ENCODE assay signal across 9 cellular contexts in the genomic region with DNA sequence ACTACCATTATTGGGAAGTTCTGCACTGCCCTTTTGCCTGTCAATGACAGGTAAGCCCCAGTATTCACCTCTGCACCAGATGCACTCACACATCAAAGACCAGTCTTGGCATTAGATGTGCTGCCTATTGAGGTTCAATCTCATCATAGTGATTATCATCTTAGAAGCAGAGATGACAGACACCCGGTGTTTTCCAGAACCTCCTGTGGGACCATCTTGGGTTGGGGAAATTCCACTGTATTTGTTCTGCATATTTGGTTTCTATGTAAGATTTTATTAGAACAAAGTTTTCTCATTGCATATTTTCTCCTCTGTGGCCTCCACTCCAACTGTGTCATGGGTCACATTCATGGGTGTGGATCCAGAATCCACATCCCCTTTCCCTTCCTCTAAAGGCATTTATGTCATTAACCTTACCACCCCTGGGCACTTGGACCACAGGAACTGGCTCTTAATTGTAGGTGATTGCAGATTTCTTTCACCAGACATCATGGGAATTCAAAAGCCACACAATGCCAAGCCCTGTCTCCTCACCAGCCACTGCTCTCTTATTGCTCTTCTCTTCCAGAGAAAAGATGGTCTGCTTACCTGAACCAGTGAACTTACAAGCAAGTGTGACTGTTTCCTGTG. TPM values are rescaled to one million over a fixed set of nuclear protein-coding genes. Genes with fewer than 3 reads are reported as not detected.
DNase-seq lines count a peak whose midpoint lies in the region; ATAC-seq and TF ChIP-seq lines count a peak whose summit lies in the region.
"Had no signal": no experiment of that assay in that cellular context is flagged by ENCODE, and none has a peak within 500 bp of the region (broad histone marks: within the 10 kb centered on the region; RNA-seq: fewer than 3 reads in every experiment).

No MANE protein-coding gene starts in this region.

- no peaks in the 10 kb centered on the region for H3K27me3 Mint-ChIP-seq in activated CD8-positive, alpha-beta memory T cell treated with anti-CD3 and anti-CD28 coated beads, Interleukin-2, amount 10 ng/mL, durations not matched to agents 7 days and 5 days

- no peak overlapping the region for H3K4me3 Mint-ChIP-seq in activated CD8-positive, alpha-beta memory T cell treated with anti-CD3 and anti-CD28 coated beads, Interleukin-2, amount 10 ng/mL, durations not matched to agents 7 days and 5 days
- H3K4me3 Mint-ChIP-seq: T-cell had no signal

- no peaks in the 10 kb centered on the region for H3K36me3 Mint-ChIP-seq in activated CD8-positive, alpha-beta memory T cell treated with anti-CD3 and anti-CD28 coated beads, Interleukin-2, amount 10 ng/mL, durations not matched to agents 7 days and 5 days
- H3K36me3 Mint-ChIP-seq: T-cell had no signal

- no peak overlapping the region for H3K27ac Mint-ChIP-seq in activated CD8-positive, alpha-beta memory T cell treated with anti-CD3 and anti-CD28 coated beads, Interleukin-2, amount 10 ng/mL, durations not matched to agents 7 days and 5 days

- peak; percentile 46 for DNase-seq in AG20443 (ENCODE audit: low spot score)
- DNase-seq in fibroblast of villous mesenchyme (ENCODE audit: low read depth) = peak; percentile 16
- no peak for DNase-seq in activated CD8-positive, alpha-beta memory T cell treated with anti-CD3 and anti-CD28 coated beads, Interleukin-2, amount 10 ng/mL, durations not matched to agents 7 days and 5 days
- DNase-seq in activated naive CD4-positive, alpha-beta T cell (lab: John Stamatoyannopoulos, UW) = no peak
- no peak for DNase-seq in NK-92 treated with Interleukin-12 subunit alpha and Interleukin-12 subunit beta, amount 100 ng/mL, for 24 hours (lab: John Stamatoyannopoulos, UW)
- no peak for DNase-seq in SKM-1 (lab: John Stamatoyannopoulos, UW; ENCODE audit: unreplicated experiment)

- no peaks in the 10 kb centered on the region for H3K9me3 Mint-ChIP-seq in activated CD8-positive, alpha-beta memory T cell treated with anti-CD3 and anti-CD28 coated beads, Interleukin-2, amount 10 ng/mL, durations not matched to agents 7 days and 5 days (ENCODE audit: low read depth)
- H3K9me3 Mint-ChIP-seq: T-cell had no signal

- CTCF ChIA-PET in activated CD8-positive, alpha-beta memory T cell treated with anti-CD3 and anti-CD28 coated beads, Interleukin-2, amount 10 ng/mL, durations not matched to agents 7 days and 5 days (lab: Charles Lee) = no interaction called here

- H3K4me1 Mint-ChIP-seq in activated CD8-positive, alpha-beta memory T cell treated with anti-CD3 and anti-CD28 coated beads, Interleukin-2, amount 10 ng/mL, durations not matched to agents 7 days and 5 days = peaks cover 41% of the 10 kb centered on the region

- TF ChIP-seq CTCF in fibroblast of villous mesenchyme (IDR thresholded peaks at IDR 0.05; ENCODE audit: insufficient read depth, low read depth, low read length) = no peak

- H3K4me3 ChIP-seq in fibroblast of villous mesenchyme (ENCODE audit: low read depth, low read length) = no peak overlapping the region

- ATAC-seq in GM19324 (IDR thresholded peaks at IDR 0.05; ENCODE audit: low FRiP score, unreplicated experiment) (peak; percentile 30), HG03354 (IDR thresholded peaks at IDR 0.05; ENCODE audit: poor library complexity, severe bottlenecking, unreplicated experiment) (peak; percentile 35)
- ATAC-seq in activated CD8-positive, alpha-beta memory T cell treated with anti-CD3 and anti-CD28 coated beads, Interleukin-2, amount 10 ng/mL, durations not matched to agents 7 days and 5 days = no peak

RNA-seq across cellular contexts. Expression of gene PLA1A, which starts 31.2 kb away (rescaled TPM):
- not detected in 2 replicates for total RNA-seq in fibroblast of villous mesenchyme
- under 1 TPM in 1 of 2 experiments, not detected in 1; 0.68 TPM for total RNA-seq in activated CD8-positive, alpha-beta memory T cell treated with anti-CD3 and anti-CD28 coated beads, Interleukin-2, amount 10 ng/mL, durations not matched to agents 7 days and 5 days
- total RNA-seq: T-cell had no signal

RNA-seq across cellular contexts. Expression of gene POPDC2, which starts 31.5 kb away (rescaled TPM):
- 1.3 TPM in 2 replicates for total RNA-seq in fibroblast of villous mesenchyme
- total RNA-seq in activated CD8-positive, alpha-beta memory T cell treated with anti-CD3 and anti-CD28 coated beads, Interleukin-2, amount 10 ng/mL, durations not matched to agents 7 days and 5 days = 1 to 10 TPM; 2.3 to 3.1 TPM

RNA-seq across cellular contexts. Expression of gene COX17, which starts 48.3 kb away (rescaled TPM):
- total RNA-seq in fibroblast of villous mesenchyme = 10.8 and 15.8 TPM in 2 replicates
- total RNA-seq in activated CD8-positive, alpha-beta memory T cell treated with anti-CD3 and anti-CD28 coated beads, Interleukin-2, amount 10 ng/mL, durations not matched to agents 7 days and 5 days = 10 to 100 TPM; 66.6 to 80.7 TPM

RNA-seq across cellular contexts. Expression of gene ADPRH, which starts 49.6 kb away (rescaled TPM):
- 3.0 and 4.2 TPM in 2 replicates for total RNA-seq in fibroblast of villous mesenchyme
- 10 to 100 TPM in 1 of 2 experiments, 1 to 10 TPM in 1; 6.1 to 19.3 TPM for total RNA-seq in activated CD8-positive, alpha-beta memory T cell treated with anti-CD3 and anti-CD28 coated beads, Interleukin-2, amount 10 ng/mL, durations not matched to agents 7 days and 5 days

Comparison
In these comparisons a context has a peak if more than half of its experiments do, and no peak if none do; other contexts are left out.
1. DNase-seq: peak in AG20443 (single experiment) and fibroblast of villous mesenchyme (single experiment); none in activated CD8-positive, alpha-beta memory T cell treated with anti-CD3 and anti-CD28 coated beads, Interleukin-2, amount 10 ng/mL, durations not matched to agents 7 days and 5 days (single experiment), activated naive CD4-positive, alpha-beta T cell (0 of 4), NK-92 treated with Interleukin-12 subunit alpha and Interleukin-12 subunit beta, amount 100 ng/mL, for 24 hours (single experiment) and SKM-1 (single experiment).